Comparison of ENCODE assay signal across 1 cellular context in the genomic region with DNA sequence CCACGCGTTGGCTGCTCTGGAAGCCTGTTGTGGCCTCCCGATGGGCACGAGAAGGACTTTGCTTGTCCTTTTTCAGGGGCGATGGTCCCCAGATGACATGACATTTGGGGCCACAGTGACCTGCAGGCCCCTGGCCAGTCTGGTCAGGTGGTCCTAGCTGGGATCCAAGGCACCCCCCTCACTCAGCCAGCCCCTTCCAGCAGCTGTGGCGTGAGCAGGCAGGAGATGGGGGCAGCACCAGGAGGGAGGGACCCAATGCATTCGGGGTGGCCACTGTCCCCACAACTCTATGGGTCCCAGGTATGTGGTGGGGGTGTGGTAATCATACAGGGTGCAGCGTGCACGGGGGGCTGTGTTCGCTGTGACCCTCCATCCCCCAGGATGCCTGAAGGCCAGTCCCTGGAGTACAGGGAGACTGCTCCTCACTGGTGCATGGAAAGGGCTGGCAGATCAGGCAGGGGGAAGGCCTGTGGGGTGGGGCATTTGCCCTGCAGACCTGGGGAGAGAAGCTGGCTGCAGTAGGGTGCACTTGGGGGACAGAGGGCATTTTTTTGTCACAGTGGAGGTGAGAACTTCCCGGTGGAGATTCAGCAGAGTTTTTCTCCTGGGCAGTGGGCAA.
TF ChIP-seq lines count a peak whose summit lies in the region.

No MANE protein-coding gene starts in this region.

TF ChIP-seq in GM23338, 12 proteins besides CTCF, POLR2A, EP300 and RAD21 (continued from another document):
- TF ChIP-seq ZNF462 (CRISPR knock-in tag; IDR thresholded peaks at IDR 0.05): no peak
TF ChIP-seq in GM23338: peak in this region for 0.
